In the genomic region with DNA sequence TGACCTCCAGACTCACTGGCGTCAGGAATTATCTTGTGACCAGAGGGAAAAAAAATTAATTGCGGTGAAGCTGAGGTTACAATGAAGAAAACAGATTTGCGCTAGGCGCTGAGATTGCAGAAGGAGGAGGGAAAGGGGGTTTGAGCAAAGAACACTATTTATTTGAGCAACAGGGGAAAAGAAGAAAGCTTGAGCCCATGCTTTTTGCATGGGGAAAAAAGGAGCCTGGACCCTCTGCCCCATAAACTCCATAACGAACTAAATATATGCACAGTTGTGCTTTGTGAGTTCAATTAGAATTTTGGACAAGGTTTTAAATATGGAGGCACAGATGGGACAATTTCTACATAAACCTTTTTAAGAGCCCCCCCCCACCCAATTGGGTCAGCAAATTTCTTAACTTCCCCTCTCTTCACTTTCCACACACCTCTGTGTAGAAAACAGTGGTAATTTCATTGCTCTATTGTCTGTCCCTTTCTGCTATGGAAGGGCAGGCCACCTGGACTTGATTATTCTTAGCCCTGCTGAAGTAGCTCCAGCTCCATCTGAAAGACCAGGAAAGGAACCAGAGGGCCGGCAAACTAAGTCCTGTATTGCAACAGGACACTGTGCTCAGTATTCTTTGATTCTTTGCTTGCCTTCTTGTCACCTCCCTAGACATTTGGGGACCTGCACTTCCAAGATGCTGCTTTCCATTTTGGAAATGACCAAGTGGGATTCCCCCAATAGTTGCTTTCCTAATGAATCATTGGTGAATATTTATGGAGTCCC, we compare ENCODE assay signal across 7 cellular contexts. TPM values are rescaled to one million over a fixed set of nuclear protein-coding genes. Genes with fewer than 3 reads are reported as not detected.
DNase-seq lines count a peak whose midpoint lies in the region; ATAC-seq and TF ChIP-seq lines count a peak whose summit lies in the region.

No MANE protein-coding gene starts in this region.

- no peaks in the 10 kb centered on the region for H3K27me3 ChIP-seq in Peyer's patch
- no peaks in the 10 kb centered on the region for H3K27me3 ChIP-seq in esophagus (ENCODE audit: control insufficient read depth in 1 of 2, insufficient read depth in 2 of 2, low read length in 2 of 2)
- no peaks in the 10 kb centered on the region for H3K27me3 ChIP-seq in psoas muscle (ENCODE audit: insufficient read depth in 3 of 3, low read length in 2 of 3)

- TF ChIP-seq POLR2A in Peyer's patch (IDR thresholded peaks at IDR 0.05): no peak

- 24 to 28% methylated on average over 6 of the region's 6 CpGs for WGBS in esophagus, 2 donors
- WGBS in psoas muscle, 3 donors: 13 to 29% (median 17%) methylated on average over 6 of the region's 6 CpGs

- peaks cover 0 to 71% (median 20%) of the 10 kb centered on the region in 4 donors for H3K4me1 ChIP-seq in Peyer's patch
- H3K4me1 ChIP-seq in esophagus (ENCODE audit: control insufficient read depth in 2 of 2, insufficient read depth in 2 of 2, low read length in 1 of 2): peaks cover 4 to 13% of the 10 kb centered on the region in 2 donors
- H3K4me1 ChIP-seq in psoas muscle: peaks cover 39% of the 10 kb centered on the region

- H3K4me3 ChIP-seq in GM12875 (ENCODE audit: low read depth, low read length) (peak overlapping the region; percentile 82), Peyer's patch (peak overlapping the region; percentile 81 to 92 (median 84)), esophagus (ENCODE audit: low read depth in 1 of 2, low read length in 2 of 2) (peak overlapping the region; percentile 16 to 61), psoas muscle (peak overlapping the region; percentile 74)

- H3K36me3 ChIP-seq in Peyer's patch (no peaks in the 10 kb centered on the region), esophagus (ENCODE audit: control insufficient read depth in 2 of 2, insufficient read depth in 2 of 2, low read length in 1 of 2) (no peaks in the 10 kb centered on the region), psoas muscle (ENCODE audit: insufficient read depth in 1 of 2, low read depth in 1 of 2) (peaks cover 0 to 9% of the 10 kb centered on the region in 2 donors)

- H3K9me3 ChIP-seq in Peyer's patch (no peaks in the 10 kb centered on the region), esophagus (ENCODE audit: control insufficient read depth in 2 of 2, insufficient read depth in 1 of 2, low read depth in 1 of 2, low read length in 1 of 2) (no peaks in the 10 kb centered on the region), psoas muscle (no peaks in the 10 kb centered on the region)

- DNase-seq in Peyer's patch: no peak
- no peak for DNase-seq in psoas muscle
- DNase-seq in head of caudate nucleus: no peak
- DNase-seq in SW480 (ENCODE audit: low spot score): no peak

- intact Hi-C loops in psoas muscle (cut with DNase I) (no loop called here), head of caudate nucleus (cut with DNase I) (no loop called here)

- H3K27ac ChIP-seq in Peyer's patch: peak overlapping the region; percentile 94 to 98 (median 98)
- peak overlapping the region; percentile 96 for H3K27ac ChIP-seq in esophagus (ENCODE audit: low read depth in 2 of 2, low read length in 1 of 2)
- H3K27ac ChIP-seq in psoas muscle: peak overlapping the region; percentile 79

- TF ChIP-seq CTCF in GM12875 (IDR thresholded peaks at IDR 0.05; ENCODE audit: borderline replicate concordance, insufficient read depth, low read depth, low read length) (no peak), Peyer's patch (IDR thresholded peaks at IDR 0.05) (no peak), psoas muscle (IDR thresholded peaks at IDR 0.05) (no peak)

- ATAC-seq in psoas muscle (no peak), GM19035 (IDR thresholded peaks at IDR 0.05; ENCODE audit: unreplicated experiment) (no peak)

RNA-seq across cellular contexts. Expression of gene ID3, which starts 0.9 kb away (rescaled TPM):
- total RNA-seq in Peyer's patch (100 to 1,000 TPM; 121 to 224 (median 167) TPM), psoas muscle (10 to 100 TPM; 17.8 to 97.3 (median 81.2) TPM)
- polyA plus RNA-seq in esophagus (10 to 100 TPM; 24.4 to 44.2 TPM), psoas muscle (100 to 1,000 TPM in 1 of 3 donors, 10 to 100 TPM in 2; 26.8 to 126 (median 33.7) TPM)

RNA-seq across cellular contexts. Expression of gene E2F2, which starts 29.1 kb away (rescaled TPM):
- total RNA-seq in Peyer's patch: 10 to 100 TPM in 3 of 4 donors, 1 to 10 TPM in 1; 6.8 to 16.4 (median 13.6) TPM
- 1 to 10 TPM; 5.4 to 7.4 TPM for polyA plus RNA-seq in esophagus
- under 1 TPM in 3 of 4 donors, not detected in 1; 0.06 to 0.32 (median 0.17) TPM for total RNA-seq in psoas muscle
- under 1 TPM in 2 of 3 donors, not detected in 1; 0.03 to 0.05 TPM for polyA plus RNA-seq in psoas muscle

Comparison
In these comparisons a context has a peak if more than half of its experiments do, and no peak if none do; other contexts are left out.
1. RNA of gene E2F2, which starts 29.1 kb away (total RNA-seq): 6.8 to 16.4 TPM in Peyer's patch; 0.06 to 0.32 TPM in psoas muscle; every median in the first group is over 4 times any median in the second.
2. Peak in every context shown above with its lines, with median percentiles within 50 percentile points of each other: H3K4me3 ChIP-seq and H3K27ac ChIP-seq.